Comparison of ENCODE assay signal across 18 cellular contexts in the genomic region with DNA sequence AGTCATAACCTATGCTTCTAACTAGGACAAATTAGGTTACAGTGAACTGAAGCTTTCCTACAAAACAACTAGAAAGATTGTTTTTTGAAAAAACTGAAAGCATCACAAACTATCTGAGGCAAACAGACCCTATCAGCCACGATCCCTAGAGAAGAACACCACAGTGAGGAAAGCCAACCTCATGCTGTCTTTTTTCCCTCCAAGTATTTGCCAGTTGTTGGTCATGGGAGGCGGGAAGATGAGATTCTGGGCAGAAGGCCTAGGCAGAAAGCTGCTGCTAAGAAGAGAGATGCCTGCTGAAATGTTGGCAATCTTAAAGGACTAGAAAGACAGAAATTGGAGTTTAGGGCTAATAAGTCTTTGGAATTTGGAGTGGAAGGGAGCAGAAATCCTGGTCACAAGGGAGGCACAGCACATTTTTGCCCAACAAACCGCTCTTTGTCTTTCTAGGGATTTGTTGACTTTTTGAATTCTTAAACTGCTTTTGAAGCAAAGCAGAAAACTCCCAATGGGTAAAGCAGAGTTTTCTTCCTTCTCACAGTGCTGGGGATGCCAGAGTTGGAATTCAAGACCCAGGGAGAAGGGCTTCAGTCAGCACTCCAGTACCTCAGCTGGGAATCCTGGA.
A peak's percentile ranks its signal among the peaks of the same experiment; 100 is the strongest.
DNase-seq lines count a peak whose midpoint lies in the region; ATAC-seq, FAIRE-seq and TF ChIP-seq lines count a peak whose summit lies in the region.
"Had no signal": no experiment of that assay in that cellular context is flagged by ENCODE, and none has a peak within 500 bp of the region (broad histone marks: within the 10 kb centered on the region; RNA-seq: fewer than 3 reads in every experiment).

No MANE protein-coding gene starts in this region.

- H3K9ac ChIP-seq in H1 (replicated peaks in 1 of 4; ENCODE audit: extremely low read depth in 1 of 4, low read depth in 3 of 4, low read length in 3 of 4), result no peak overlapping the region
- H3K9ac ChIP-seq: BLaER1 had no signal

- H2AFZ ChIP-seq in H1 (ENCODE audit: low read length), result no peak overlapping the region

- no peak overlapping the region for H2BK5ac ChIP-seq in H1 (ENCODE audit: low read depth, low read length)

- H3K14ac ChIP-seq in H1 (ENCODE audit: insufficient read length), result no peak overlapping the region

- H3K27me3 ChIP-seq in H1 (replicated peaks in 1 of 4; ENCODE audit: control insufficient read depth in 3 of 4, extremely low read depth in 1 of 4, insufficient read depth in 3 of 4, low read length in 3 of 4), result no peaks in the 10 kb centered on the region
- H3K27me3 ChIP-seq: BLaER1 had no signal

- H4K91ac ChIP-seq in H1 (replicated peaks; ENCODE audit: insufficient read length, low read length), result no peak overlapping the region

- TF ChIP-seq RAD21 in H1 (IDR thresholded peaks at IDR 0.05 in 1 of 2, conservative IDR thresholded peaks at IDR 0.05 in 1 of 2; ENCODE audit: low read depth in 2 of 2, low read length in 2 of 2), result no peak

- H3K79me1 ChIP-seq in H1 (ENCODE audit: low read depth, low read length), result no peaks in the 10 kb centered on the region

- no peak overlapping the region for H2BK120ac ChIP-seq in H1 (replicated peaks; ENCODE audit: low read depth, low read length)

- no peak overlapping the region for H3K4me2 ChIP-seq in H1 (ENCODE audit: insufficient read depth in 1 of 2, low read depth in 2 of 2, low read length in 2 of 2)
- H3K4me2 ChIP-seq: BLaER1 had no signal

- no peak overlapping the region for H3K18ac ChIP-seq in H1 (ENCODE audit: extremely low read depth, low read length)

- H3K27ac Mint-ChIP-seq in progenitor cell of endocrine pancreas, result peak overlapping the region; percentile 29
- H3K27ac Mint-ChIP-seq: CD14-positive monocyte; CD4-positive, alpha-beta memory T cell had no signal

- H3K23ac ChIP-seq in H1 (ENCODE audit: insufficient read length), result no peak overlapping the region

- no peak for FAIRE-seq in H1 (lab: Jason Lieb, UNC)
- FAIRE-seq: GM12878, H54 had no signal

- no peak overlapping the region for H4K5ac ChIP-seq in H1 (ENCODE audit: insufficient read length, low read depth, low read length)

- no peak overlapping the region for H3K4me3 ChIP-seq in H1 (ENCODE audit: extremely low read depth in 1 of 4, insufficient read depth in 2 of 4, low read depth in 3 of 4, low read length in 4 of 4)
- H3K4me3 ChIP-seq: BLaER1, GM12878 had no signal

- no peaks in the 10 kb centered on the region for H3K23me2 ChIP-seq in H1 (ENCODE audit: low read depth, low read length)

- H3K36me3 Mint-ChIP-seq in progenitor cell of endocrine pancreas (ENCODE audit: insufficient read depth), result peaks cover 8% of the 10 kb centered on the region
- H3K36me3 Mint-ChIP-seq: CD14-positive monocyte had no signal

- H3K9me3 Mint-ChIP-seq in progenitor cell of endocrine pancreas (ENCODE audit: low read depth), result peaks cover 18% of the 10 kb centered on the region

- H4K20me1 ChIP-seq in H1 (replicated peaks in 1 of 2; ENCODE audit: control insufficient read depth in 1 of 2, insufficient read depth in 2 of 2, low read length in 2 of 2), result no peaks in the 10 kb centered on the region
- H4K20me1 ChIP-seq: BLaER1 had no signal

- peaks cover 4 to 12% of the 10 kb centered on the region in 2 experiments; a peak in 3 of 4 replicates for H3K9me3 ChIP-seq in H1 (ENCODE audit: insufficient read depth in 2 of 2, low read depth in 1 of 2, low read length in 1 of 2)

- H3K56ac ChIP-seq in H1 (replicated peaks; ENCODE audit: insufficient read length, low read depth, low read length), result no peak overlapping the region

- no peak overlapping the region for H4K8ac ChIP-seq in H1 (ENCODE audit: extremely low read depth, insufficient read depth, low read length)

- H2BK20ac ChIP-seq in H1 (ENCODE audit: low read length), result no peak overlapping the region

- H2BK12ac ChIP-seq in H1 (ENCODE audit: low read depth, low read length), result no peak overlapping the region

- H3K79me2 ChIP-seq in H1 (ENCODE audit: control insufficient read depth in 1 of 2, insufficient read depth in 2 of 2, low read length in 2 of 2), result no peaks in the 10 kb centered on the region

- no peak for TF ChIP-seq POLR2A in H1 (IDR thresholded peaks at IDR 0.05; ENCODE audit: control extremely low read depth in 1 of 2, low read depth in 2 of 2, low read length in 2 of 2)

- WGBS in H1 (ENCODE audit: extremely low coverage in 1 of 2, insufficient coverage in 1 of 2, insufficient read length in 1 of 2, insufficient replicate concordance in 2 of 2, low coverage in 1 of 2, low lambda C conversion rate in 2 of 2, missing lambda C conversion rate in 1 of 2), 2 experiments, result 96% methylated on average over 3 of the region's 3 CpGs; no CpG with 5 or more reads in 1 of the 2 experiments

- H3K36me3 ChIP-seq in H1 (ENCODE audit: control insufficient read depth in 2 of 4, insufficient read depth in 4 of 4, low read length in 3 of 4), result no peaks in the 10 kb centered on the region

- DNase-seq in COLO829 (ENCODE audit: low spot score) (peak; percentile 51), H1 (ENCODE audit: low read depth in 1 of 2, low spot score in 2 of 2) (no peak), myocyte (ENCODE audit: low read depth) (peak; percentile 37), progenitor cell of endocrine pancreas (ENCODE audit: low spot score, unreplicated experiment) (no peak), NCI-H146 (lab: John Stamatoyannopoulos, UW) (no peak)
- DNase-seq in activated T-cell treated with anti-CD3 and anti-CD28 coated beads, Interleukin-2, amount 50 U/mL, for 1 hour, result no peak
- DNase-seq: 8988T; Calu3; CD4-positive, alpha-beta memory T cell; DMS79 treated with DMSO at 0.1 percent for 48 hours; HCEC 1CT; IMR-90 had no signal

- H3K4ac ChIP-seq in H1 (replicated peaks; ENCODE audit: insufficient read length, low read depth, low read length), result no peak overlapping the region

- no peak for ATAC-seq in HG03039 (IDR thresholded peaks at IDR 0.05; ENCODE audit: unreplicated experiment)
- ATAC-seq: GM12878 had no signal

- no peaks in the 10 kb centered on the region for H3K4me1 ChIP-seq in H1 (replicated peaks in 1 of 4; ENCODE audit: control insufficient read depth in 3 of 4, insufficient read depth in 4 of 4, low read length in 3 of 4)
- H3K4me1 ChIP-seq: BLaER1 had no signal

- TF ChIP-seq CTCF in H1 (IDR thresholded peaks at IDR 0.05; ENCODE audit: control extremely low read depth in 1 of 3, insufficient read depth in 1 of 3, low read depth in 1 of 3, low read length in 3 of 3) (no peak), progenitor cell of endocrine pancreas (IDR thresholded peaks at IDR 0.05; ENCODE audit: unreplicated experiment) (no peak)

- TF ChIP-seq EP300 in H1 (IDR thresholded peaks at IDR 0.05; ENCODE audit: borderline replicate concordance in 1 of 2, low read depth in 2 of 2, low read length in 2 of 2), result no peak

- H2AK5ac ChIP-seq in H1 (ENCODE audit: low read depth, low read length), result no peak overlapping the region

- CTCF ChIA-PET in H1 (lab: Charles Lee; ENCODE audit: partially characterized antibody), result no interaction called here

- no peak overlapping the region for H2BK15ac ChIP-seq in H1 (ENCODE audit: low read length)

- POLR2A ChIA-PET in H1 (lab: Charles Lee; ENCODE audit: partially characterized antibody), result no interaction called here

- H3K4me3 Mint-ChIP-seq in progenitor cell of endocrine pancreas (ENCODE audit: low read depth), result no peak overlapping the region
- H3K4me3 Mint-ChIP-seq: CD14-positive monocyte; CD4-positive, alpha-beta memory T cell had no signal

- peaks cover 40% of the 10 kb centered on the region for H3K27me3 Mint-ChIP-seq in progenitor cell of endocrine pancreas

- H3K4me1 Mint-ChIP-seq in progenitor cell of endocrine pancreas (ENCODE audit: low read depth), result peaks cover 4% of the 10 kb centered on the region
- H3K4me1 Mint-ChIP-seq: CD14-positive monocyte; CD4-positive, alpha-beta memory T cell had no signal

- no peak overlapping the region for H3K27ac ChIP-seq in H1 (ENCODE audit: low read depth, low read length)
- H3K27ac ChIP-seq: BLaER1, HL-60 had no signal

TF ChIP-seq in H1, 55 proteins besides CTCF, POLR2A, EP300 and RAD21:
- TF ChIP-seq TAF7 (optimal IDR thresholded peaks at IDR 0.05; ENCODE audit: borderline replicate concordance, low read depth, low read length), result no peak
- TF ChIP-seq YY1 (IDR thresholded peaks at IDR 0.05; ENCODE audit: low read depth, low read length), result no peak
- TF ChIP-seq, protein P1, sequence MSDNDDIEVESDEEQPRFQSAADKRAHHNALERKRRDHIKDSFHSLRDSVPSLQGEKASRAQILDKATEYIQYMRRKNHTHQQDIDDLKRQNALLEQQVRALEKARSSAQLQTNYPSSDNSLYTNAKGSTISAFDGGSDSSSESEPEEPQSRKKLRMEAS (IDR thresholded peaks at IDR 0.05), result 0 out of 2 replicates have a peak, but pooled peaks have one; percentile 34
- TF ChIP-seq CBX5 (IDR thresholded peaks at IDR 0.05; ENCODE audit: low read depth, low read length), result no peak
- TF ChIP-seq, protein P2, sequence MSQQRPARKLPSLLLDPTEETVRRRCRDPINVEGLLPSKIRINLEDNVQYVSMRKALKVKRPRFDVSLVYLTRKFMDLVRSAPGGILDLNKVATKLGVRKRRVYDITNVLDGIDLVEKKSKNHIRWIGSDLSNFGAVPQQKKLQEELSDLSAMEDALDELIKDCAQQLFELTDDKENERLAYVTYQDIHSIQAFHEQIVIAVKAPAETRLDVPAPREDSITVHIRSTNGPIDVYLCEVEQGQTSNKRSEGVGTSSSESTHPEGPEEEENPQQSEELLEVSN (IDR thresholded peaks at IDR 0.05), result peak; percentile 91

Comparison
In these comparisons a context has a peak if more than half of its experiments do, and no peak if none do; other contexts are left out.
1. DNase-seq: peak in COLO829 (single experiment) and myocyte (single experiment); none in H1 (0 of 2), progenitor cell of endocrine pancreas (single experiment), NCI-H146 (single experiment) and activated T-cell treated with anti-CD3 and anti-CD28 coated beads, Interleukin-2, amount 50 U/mL, for 1 hour (single experiment).